In the genomic region with DNA sequence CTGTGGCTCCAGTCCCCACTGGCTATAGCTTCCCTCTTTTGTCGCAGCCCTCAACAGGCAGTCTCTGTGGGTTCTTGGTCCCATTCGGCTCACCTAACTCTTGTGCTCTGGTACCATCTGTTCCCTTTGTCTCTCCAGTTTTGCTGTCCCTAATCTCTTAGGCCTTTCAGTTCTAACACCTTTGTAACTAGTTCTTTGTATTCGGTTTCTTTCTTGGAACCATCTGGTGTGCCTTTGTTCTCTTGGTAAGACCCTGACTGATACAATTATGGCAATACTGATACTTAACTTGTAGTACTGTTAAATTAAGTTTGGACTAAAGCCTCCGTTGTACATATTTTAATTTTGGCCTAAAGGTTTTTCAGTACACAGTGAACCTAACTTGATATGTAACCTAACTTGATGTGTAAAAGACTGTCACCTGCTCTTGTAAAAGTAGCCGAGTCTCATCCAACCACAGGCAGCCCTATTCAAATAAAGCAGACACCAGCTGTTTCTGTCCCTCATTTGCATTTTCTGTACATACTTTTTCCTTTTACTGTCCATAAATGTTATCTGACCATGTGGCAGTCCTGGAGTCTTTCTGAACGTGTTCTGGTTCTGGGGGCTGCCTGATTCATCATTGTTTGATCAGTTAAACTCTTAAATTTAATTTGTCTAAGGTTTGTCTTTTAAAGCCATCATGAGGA, we compare ENCODE assay signal across 10 cellular contexts. TPM values are rescaled to one million over a fixed set of nuclear protein-coding genes. Genes with fewer than 3 reads are reported as not detected.
DNase-seq lines count a peak whose midpoint lies in the region; ATAC-seq lines count a peak whose summit lies in the region.
"Had no signal": no experiment of that assay in that cellular context is flagged by ENCODE, and none has a peak within 500 bp of the region (broad histone marks: within the 10 kb centered on the region; RNA-seq: fewer than 3 reads in every experiment).

No MANE protein-coding gene starts in this region.

- no peak for DNase-seq in activated naive CD4-positive, alpha-beta T cell treated with anti-CD3 and anti-CD28 coated beads, Interleukin-2, amount 50 U/mL, for 72 hours (ENCODE audit: low spot score in 2 of 2)
- DNase-seq in T-helper 2 cell treated with Interferon-gamma antibody and Interleukin-4, amounts not matched to agents 5 μg/mL and 100 μg/mL, for 36 hours (ENCODE audit: low spot score): no peak
- DNase-seq in T-cell (no peak), caudate nucleus (lab: John Stamatoyannopoulos, UW) (no peak)
- DNase-seq: kidney glomerular epithelial cell had no signal

- H3K27ac ChIP-seq in caudate nucleus (ENCODE audit: low read depth, low read length): no peak overlapping the region

- ATAC-seq in GM18498 (IDR thresholded peaks at IDR 0.05; ENCODE audit: unreplicated experiment) (peak; percentile 53), GM19467 (IDR thresholded peaks at IDR 0.05; ENCODE audit: unreplicated experiment) (peak; percentile 50), HG03175 (IDR thresholded peaks at IDR 0.05; ENCODE audit: unreplicated experiment) (peak; percentile 59), HG02970 (IDR thresholded peaks at IDR 0.05; ENCODE audit: low FRiP score, unreplicated experiment) (no peak), T-cell (replicated peaks in 1 of 4) (no peak)
- ATAC-seq in activated naive CD4-positive, alpha-beta T cell treated with anti-CD3 and anti-CD28 coated beads, Interleukin-2, amount 50 U/mL, for 72 hours: no peak

- POLR2A ChIA-PET in T-cell (lab: Charles Lee): no interaction called here

- peaks cover 2 to 6% of the 10 kb centered on the region in 2 donors for H3K36me3 Mint-ChIP-seq in activated naive CD4-positive, alpha-beta T cell treated with anti-CD3 and anti-CD28 coated beads, Interleukin-2, amount 50 U/mL, for 72 hours
- no peaks in the 10 kb centered on the region for H3K36me3 Mint-ChIP-seq in T-helper 2 cell treated with Interferon-gamma antibody and Interleukin-4, amounts not matched to agents 5 μg/mL and 100 μg/mL, for 36 hours (ENCODE audit: low read depth)
- H3K36me3 Mint-ChIP-seq in T-cell: no peaks in the 10 kb centered on the region

- no peaks in the 10 kb centered on the region for H3K9me3 Mint-ChIP-seq in activated naive CD4-positive, alpha-beta T cell treated with anti-CD3 and anti-CD28 coated beads, Interleukin-2, amount 50 U/mL, for 72 hours
- no peaks in the 10 kb centered on the region for H3K9me3 Mint-ChIP-seq in T-helper 2 cell treated with Interferon-gamma antibody and Interleukin-4, amounts not matched to agents 5 μg/mL and 100 μg/mL, for 36 hours
- no peaks in the 10 kb centered on the region for H3K9me3 Mint-ChIP-seq in T-cell
- H3K9me3 Mint-ChIP-seq: central memory CD8-positive, alpha-beta T cell had no signal

- peaks cover 45% of the 10 kb centered on the region for H3K4me1 Mint-ChIP-seq in T-helper 2 cell treated with Interferon-gamma antibody and Interleukin-4, amounts not matched to agents 5 μg/mL and 100 μg/mL, for 36 hours (ENCODE audit: low read depth)
- H3K4me1 Mint-ChIP-seq in T-cell: peaks cover 35 to 45% (median 39%) of the 10 kb centered on the region in 3 donors

- no peak overlapping the region for H3K4me3 Mint-ChIP-seq in T-helper 2 cell treated with Interferon-gamma antibody and Interleukin-4, amounts not matched to agents 5 μg/mL and 100 μg/mL, for 36 hours
- H3K4me3 Mint-ChIP-seq in T-cell: no peak overlapping the region
- H3K4me3 Mint-ChIP-seq: central memory CD8-positive, alpha-beta T cell had no signal

- peak overlapping the region; percentile 12 to 31 for H3K27ac Mint-ChIP-seq in activated naive CD4-positive, alpha-beta T cell treated with anti-CD3 and anti-CD28 coated beads, Interleukin-2, amount 50 U/mL, for 72 hours
- no peak overlapping the region for H3K27ac Mint-ChIP-seq in T-helper 2 cell treated with Interferon-gamma antibody and Interleukin-4, amounts not matched to agents 5 μg/mL and 100 μg/mL, for 36 hours
- H3K27ac Mint-ChIP-seq in T-cell: peak overlapping the region in 1 of 2 donors; percentile 23

- CTCF ChIA-PET in T-cell (lab: Charles Lee): no interaction called here

- no peaks in the 10 kb centered on the region for H3K27me3 Mint-ChIP-seq in T-helper 2 cell treated with Interferon-gamma antibody and Interleukin-4, amounts not matched to agents 5 μg/mL and 100 μg/mL, for 36 hours (ENCODE audit: low read depth)
- H3K27me3 Mint-ChIP-seq in T-cell: no peaks in the 10 kb centered on the region
- H3K27me3 Mint-ChIP-seq: central memory CD8-positive, alpha-beta T cell had no signal

RNA-seq across cellular contexts. Expression of gene MRPL44, which starts 4.8 kb away (rescaled TPM):
- 10 to 100 TPM; 39.5 to 52.2 TPM for total RNA-seq in activated naive CD4-positive, alpha-beta T cell treated with anti-CD3 and anti-CD28 coated beads, Interleukin-2, amount 50 U/mL, for 72 hours
- 10 to 100 TPM; 22.4 to 25.3 (median 23.8) TPM for total RNA-seq in T-cell

RNA-seq across cellular contexts. Expression of gene WDFY1, which starts 7.3 kb away (rescaled TPM):
- total RNA-seq in activated naive CD4-positive, alpha-beta T cell treated with anti-CD3 and anti-CD28 coated beads, Interleukin-2, amount 50 U/mL, for 72 hours: 10 to 100 TPM; 22.5 to 49.2 TPM
- 10 to 100 TPM; 27.5 to 45.2 (median 36.6) TPM for total RNA-seq in T-cell

Comparison
In these comparisons a context has a peak if more than half of its experiments do, and no peak if none do; other contexts are left out.
1. ATAC-seq: peak in GM18498 (single experiment), GM19467 (single experiment) and HG03175 (single experiment); none in activated naive CD4-positive, alpha-beta T cell treated with anti-CD3 and anti-CD28 coated beads, Interleukin-2, amount 50 U/mL, for 72 hours (0 of 2), HG02970 (single experiment) and T-cell (0 of 4).